ENCODE assay signal across 11 cellular contexts in the genomic region with DNA sequence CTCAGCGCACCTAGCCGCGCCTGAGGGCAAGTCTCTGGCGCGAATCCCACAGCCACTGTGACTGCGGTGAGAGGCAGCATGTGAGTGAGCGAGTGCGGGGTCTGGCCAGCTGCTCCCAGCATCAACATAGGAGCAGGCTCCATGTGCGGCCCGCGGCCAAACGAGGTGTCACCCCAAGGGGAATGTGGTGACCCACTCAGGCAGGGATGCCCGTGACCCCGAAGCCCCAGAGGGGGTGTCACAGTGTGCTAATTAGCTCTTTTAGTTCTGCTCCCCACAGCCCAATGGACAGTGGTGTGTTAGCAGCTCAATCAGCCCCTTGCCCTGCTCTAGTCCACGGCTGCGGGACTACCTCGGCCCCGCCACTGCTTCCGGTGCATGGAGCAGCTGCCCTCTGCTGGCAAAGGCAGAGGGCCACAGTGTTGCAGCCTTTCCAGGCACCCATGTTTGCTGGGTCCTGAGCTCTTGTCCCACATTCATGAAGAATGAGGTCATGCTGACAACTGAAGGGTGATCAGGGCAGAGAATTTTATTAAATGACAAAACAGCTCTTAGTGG.
DNase-seq lines count a peak whose midpoint lies in the region; ATAC-seq, FAIRE-seq and TF ChIP-seq lines count a peak whose summit lies in the region.
"Had no signal": no experiment of that assay in that cellular context is flagged by ENCODE, and none has a peak within 500 bp of the region (broad histone marks: within the 10 kb centered on the region; RNA-seq: fewer than 3 reads in every experiment).

No MANE protein-coding gene starts in this region.

- CTCF ChIA-PET in activated CD4-positive, alpha-beta T cell treated with anti-CD3 and anti-CD28 coated beads, Interleukin-2, amount 10 ng/mL, durations not matched to agents 7 days and 5 days (lab: Charles Lee): interaction anchor here (1.0 to 1.2 kb wide), 3 partner anchors 12 to 30 kb away, joined by 3 to 7 read pairs (median 3); no protein-coding TSS in a partner anchor

- no peaks in the 10 kb centered on the region for H3K27me3 ChIP-seq in brain microvascular endothelial cell (replicated peaks)

- H3K36me3 ChIP-seq in brain microvascular endothelial cell (replicated peaks): no peaks in the 10 kb centered on the region

- TF ChIP-seq CTCF in brain microvascular endothelial cell (IDR thresholded peaks at IDR 0.05; ENCODE audit: low read depth, low read length, missing control alignments): peak; percentile 14
- peak; percentile 31 for TF ChIP-seq CTCF in progenitor cell of endocrine pancreas (IDR thresholded peaks at IDR 0.05; ENCODE audit: unreplicated experiment)

- FAIRE-seq in HTR-8/SVneo (lab: Jason Lieb, UNC): peak; percentile 83

- peaks cover 3% of the 10 kb centered on the region for H3K4me1 Mint-ChIP-seq in activated CD4-positive, alpha-beta T cell treated with anti-CD3 and anti-CD28 coated beads, Interleukin-2, amount 10 ng/mL, durations not matched to agents 7 days and 5 days
- peaks cover 4% of the 10 kb centered on the region for H3K4me1 Mint-ChIP-seq in progenitor cell of endocrine pancreas (ENCODE audit: low read depth)
- H3K4me1 Mint-ChIP-seq in effector memory CD8-positive, alpha-beta T cell (ENCODE audit: low read depth in 2 of 2): no peaks in the 10 kb centered on the region

- H3K4me3 ChIP-seq in brain microvascular endothelial cell (ENCODE audit: low read depth, low read length): no peak overlapping the region

- in situ Hi-C loops in brain microvascular endothelial cell (cut with HindIII; ENCODE audit: low pct_ligation_motif_present, low sequenced_read_pairs): no loop called here

- ATAC-seq in HG03175 (IDR thresholded peaks at IDR 0.05; ENCODE audit: unreplicated experiment) (no peak), GM21367 (IDR thresholded peaks at IDR 0.05; ENCODE audit: unreplicated experiment) (no peak)
- no peak for ATAC-seq in effector memory CD8-positive, alpha-beta T cell (replicated peaks)

- H3K27ac Mint-ChIP-seq in activated CD4-positive, alpha-beta T cell treated with anti-CD3 and anti-CD28 coated beads, Interleukin-2, amount 10 ng/mL, durations not matched to agents 7 days and 5 days: no peak overlapping the region
- no peak overlapping the region for H3K27ac Mint-ChIP-seq in progenitor cell of endocrine pancreas
- H3K27ac Mint-ChIP-seq in effector memory CD8-positive, alpha-beta T cell: peak overlapping the region in 1 of 2 donors; percentile 21

- no peak overlapping the region for H3K4me3 Mint-ChIP-seq in activated CD4-positive, alpha-beta T cell treated with anti-CD3 and anti-CD28 coated beads, Interleukin-2, amount 10 ng/mL, durations not matched to agents 7 days and 5 days
- no peak overlapping the region for H3K4me3 Mint-ChIP-seq in progenitor cell of endocrine pancreas (ENCODE audit: low read depth)
- H3K4me3 Mint-ChIP-seq in effector memory CD8-positive, alpha-beta T cell: no peak overlapping the region

- POLR2A ChIA-PET in activated CD4-positive, alpha-beta T cell treated with anti-CD3 and anti-CD28 coated beads, Interleukin-2, amount 10 ng/mL, durations not matched to agents 7 days and 5 days (lab: Charles Lee): no interaction called here

- no peaks in the 10 kb centered on the region for H3K9me3 Mint-ChIP-seq in activated CD4-positive, alpha-beta T cell treated with anti-CD3 and anti-CD28 coated beads, Interleukin-2, amount 10 ng/mL, durations not matched to agents 7 days and 5 days
- H3K9me3 Mint-ChIP-seq in progenitor cell of endocrine pancreas (ENCODE audit: low read depth): no peaks in the 10 kb centered on the region
- H3K9me3 Mint-ChIP-seq in effector memory CD8-positive, alpha-beta T cell: no peaks in the 10 kb centered on the region

- H3K27ac ChIP-seq in brain microvascular endothelial cell: no peak overlapping the region
- H3K27ac ChIP-seq: VCaP had no signal

- H3K27me3 Mint-ChIP-seq in activated CD4-positive, alpha-beta T cell treated with anti-CD3 and anti-CD28 coated beads, Interleukin-2, amount 10 ng/mL, durations not matched to agents 7 days and 5 days: peaks cover 38% of the 10 kb centered on the region
- peaks cover 13% of the 10 kb centered on the region for H3K27me3 Mint-ChIP-seq in progenitor cell of endocrine pancreas
- H3K27me3 Mint-ChIP-seq in effector memory CD8-positive, alpha-beta T cell: peaks cover 7 to 27% of the 10 kb centered on the region in 2 donors

- peak; percentile 12 for DNase-seq in activated CD4-positive, alpha-beta T cell treated with anti-CD3 and anti-CD28 coated beads for 48 hours
- DNase-seq in activated CD4-positive, alpha-beta T cell treated with anti-CD3 and anti-CD28 coated beads, Interleukin-2, amount 10 ng/mL, durations not matched to agents 7 days and 5 days: no peak
- DNase-seq in HTR-8/SVneo (ENCODE audit: insufficient read length, low spot score): peak; percentile 19
- DNase-seq in brain microvascular endothelial cell: no peak
- DNase-seq in progenitor cell of endocrine pancreas (ENCODE audit: low spot score, unreplicated experiment): no peak
- no peak for DNase-seq in effector memory CD8-positive, alpha-beta T cell
- DNase-seq: activated naive CD4-positive, alpha-beta T cell treated with Interleukin-2 at 50 U/mL for 16 hours; NCI-H69 had no signal

- no peaks in the 10 kb centered on the region for H3K36me3 Mint-ChIP-seq in activated CD4-positive, alpha-beta T cell treated with anti-CD3 and anti-CD28 coated beads, Interleukin-2, amount 10 ng/mL, durations not matched to agents 7 days and 5 days (ENCODE audit: low read depth)
- no peaks in the 10 kb centered on the region for H3K36me3 Mint-ChIP-seq in progenitor cell of endocrine pancreas (ENCODE audit: insufficient read depth)
- no peaks in the 10 kb centered on the region for H3K36me3 Mint-ChIP-seq in effector memory CD8-positive, alpha-beta T cell (ENCODE audit: insufficient read depth)

Comparison
In these comparisons a context has a peak if more than half of its experiments do, and no peak if none do; other contexts are left out.
1. DNase-seq: peak in activated CD4-positive, alpha-beta T cell treated with anti-CD3 and anti-CD28 coated beads for 48 hours (single experiment) and HTR-8/SVneo (single experiment); none in activated CD4-positive, alpha-beta T cell treated with anti-CD3 and anti-CD28 coated beads, Interleukin-2, amount 10 ng/mL, durations not matched to agents 7 days and 5 days (single experiment), brain microvascular endothelial cell (single experiment), progenitor cell of endocrine pancreas (single experiment) and effector memory CD8-positive, alpha-beta T cell (0 of 3).